In the genomic region with DNA sequence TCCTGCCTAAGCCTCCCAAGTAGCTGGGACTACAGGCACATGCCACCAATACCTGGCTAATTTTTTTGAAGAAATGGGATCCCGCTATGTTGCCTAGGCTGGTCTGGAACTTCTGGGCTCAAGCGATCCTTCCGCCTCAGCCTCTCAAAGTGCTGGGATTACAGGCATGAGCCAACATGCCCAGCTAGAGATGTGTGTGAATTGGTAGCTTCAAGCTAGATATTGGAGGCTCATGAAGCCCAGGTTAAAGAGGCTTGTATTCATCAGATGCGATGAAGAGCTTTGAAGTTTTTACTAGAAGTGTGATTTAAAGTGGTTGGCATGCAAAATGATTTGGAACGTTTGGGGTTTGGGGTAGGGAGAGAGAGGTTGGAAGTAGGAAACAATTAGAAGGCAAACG, we compare ENCODE assay signal across 10 cellular contexts. TPM values are rescaled to one million over a fixed set of nuclear protein-coding genes. Genes with fewer than 3 reads are reported as not detected.
DNase-seq lines count a peak whose midpoint lies in the region; ATAC-seq and TF ChIP-seq lines count a peak whose summit lies in the region.
"Had no signal": no experiment of that assay in that cellular context is flagged by ENCODE, and none has a peak within 500 bp of the region (broad histone marks: within the 10 kb centered on the region; RNA-seq: fewer than 3 reads in every experiment).

No MANE protein-coding gene starts in this region.

- no peak for TF ChIP-seq POLR2A in upper lobe of left lung (IDR thresholded peaks at IDR 0.05)

- H3K4me3 Mint-ChIP-seq in CD14-positive monocyte, result peak overlapping the region in 1 of 2 donors; percentile 63
- H3K4me3 Mint-ChIP-seq in HFFc6, result peak overlapping the region; percentile 63
- peak overlapping the region; percentile 1 for H3K4me3 Mint-ChIP-seq in activated naive CD8-positive, alpha-beta T cell treated with anti-CD3 and anti-CD28 coated beads for 36 hours
- no peak overlapping the region for H3K4me3 Mint-ChIP-seq in natural killer cell treated with Interleukin-12 subunit alpha and Interleukin-12 subunit beta and Interleukin-15 and Interleukin-18, amount 100 ng/mL, for 72 hours

- H3K27me3 ChIP-seq in upper lobe of left lung, result no peaks in the 10 kb centered on the region

- H3K27me3 Mint-ChIP-seq in CD14-positive monocyte (ENCODE audit: low read depth in 3 of 3), result no peaks in the 10 kb centered on the region
- H3K27me3 Mint-ChIP-seq in HFFc6 (ENCODE audit: insufficient read depth), result peaks cover 2% of the 10 kb centered on the region; the same call in 1 of the 2 replicates
- no peaks in the 10 kb centered on the region for H3K27me3 Mint-ChIP-seq in activated naive CD8-positive, alpha-beta T cell treated with anti-CD3 and anti-CD28 coated beads for 36 hours
- no peaks in the 10 kb centered on the region for H3K27me3 Mint-ChIP-seq in natural killer cell treated with Interleukin-12 subunit alpha and Interleukin-12 subunit beta and Interleukin-15 and Interleukin-18, amount 100 ng/mL, for 72 hours

- DNase-seq in CD14-positive monocyte (ENCODE audit: low spot score) (no peak), HFFc6 (no peak), GM20000 (ENCODE audit: low spot score) (no peak), upper lobe of left lung (no peak), ureter (ENCODE audit: low spot score) (no peak)
- DNase-seq in activated naive CD8-positive, alpha-beta T cell treated with anti-CD3 and anti-CD28 coated beads for 36 hours, result no peak
- DNase-seq in natural killer cell treated with Interleukin-12 subunit alpha and Interleukin-12 subunit beta and Interleukin-15 and Interleukin-18, amount 100 ng/mL, for 72 hours (ENCODE audit: low spot score), result no peak
- DNase-seq: activated CD4-positive, alpha-beta T cell treated with anti-CD3 and anti-CD28 coated beads for 48 hours; anterior cingulate cortex; SHP77 treated with DMSO at 0.1 percent for 48 hours had no signal

- TF ChIP-seq EP300 in upper lobe of left lung (IDR thresholded peaks at IDR 0.05), result no peak

- no peaks in the 10 kb centered on the region for H3K9me3 ChIP-seq in upper lobe of left lung

- H3K27ac Mint-ChIP-seq in CD14-positive monocyte (peak overlapping the region; percentile 22 to 90 (median 82)), HFFc6 (peak overlapping the region; percentile 89)
- H3K27ac Mint-ChIP-seq in activated naive CD8-positive, alpha-beta T cell treated with anti-CD3 and anti-CD28 coated beads for 36 hours, result peak overlapping the region; percentile 64
- peak overlapping the region; percentile 23 to 72 for H3K27ac Mint-ChIP-seq in natural killer cell treated with Interleukin-12 subunit alpha and Interleukin-12 subunit beta and Interleukin-15 and Interleukin-18, amount 100 ng/mL, for 72 hours

- H3K36me3 ChIP-seq in upper lobe of left lung, result no peaks in the 10 kb centered on the region

- H3K36me3 Mint-ChIP-seq in CD14-positive monocyte (peaks cover 0 to under 1% of the 10 kb centered on the region in 2 donors), HFFc6 (ENCODE audit: low read depth) (peaks cover 15% of the 10 kb centered on the region)
- no peaks in the 10 kb centered on the region for H3K36me3 Mint-ChIP-seq in activated naive CD8-positive, alpha-beta T cell treated with anti-CD3 and anti-CD28 coated beads for 36 hours
- no peaks in the 10 kb centered on the region for H3K36me3 Mint-ChIP-seq in natural killer cell treated with Interleukin-12 subunit alpha and Interleukin-12 subunit beta and Interleukin-15 and Interleukin-18, amount 100 ng/mL, for 72 hours

- H3K4me1 Mint-ChIP-seq in CD14-positive monocyte (peaks cover 51% of the 10 kb centered on the region), HFFc6 (ENCODE audit: low read depth) (peaks cover 90% of the 10 kb centered on the region)
- peaks cover 62% of the 10 kb centered on the region for H3K4me1 Mint-ChIP-seq in activated naive CD8-positive, alpha-beta T cell treated with anti-CD3 and anti-CD28 coated beads for 36 hours
- H3K4me1 Mint-ChIP-seq in natural killer cell treated with Interleukin-12 subunit alpha and Interleukin-12 subunit beta and Interleukin-15 and Interleukin-18, amount 100 ng/mL, for 72 hours (ENCODE audit: low read depth in 2 of 2), result peaks cover 45 to 64% of the 10 kb centered on the region in 2 donors

- peaks cover 33 to 63% (median 47%) of the 10 kb centered on the region in 4 donors for H3K4me1 ChIP-seq in upper lobe of left lung

- peak overlapping the region in 1 of 4 donors; percentile 35 for H3K27ac ChIP-seq in upper lobe of left lung

- no peak for ATAC-seq in natural killer cell treated with Interleukin-12 subunit alpha and Interleukin-12 subunit beta and Interleukin-15 and Interleukin-18, amount 100 ng/mL, for 72 hours
- no peak for ATAC-seq in upper lobe of left lung (ENCODE audit: low FRiP score in 2 of 2)

- H3K4me3 ChIP-seq in upper lobe of left lung, result no peak overlapping the region

- no peak for TF ChIP-seq CTCF in CD14-positive monocyte (IDR thresholded peaks at IDR 0.05)
- no peak for TF ChIP-seq CTCF in HFFc6 (IDR thresholded peaks at IDR 0.05)
- TF ChIP-seq CTCF in GM20000 (IDR thresholded peaks at IDR 0.05; ENCODE audit: extremely low read depth, missing control alignments), result no peak
- no peak for TF ChIP-seq CTCF in upper lobe of left lung (IDR thresholded peaks at IDR 0.05)

- intact Hi-C loops in CD14-positive monocyte (cut with micrococcal nuclease), result loop anchor here in 1 of 2 donors (10.0 kb wide), 1 partner anchor 462 kb away; the partner anchor contains the start of gene HORMAD2

- H3K9me3 Mint-ChIP-seq in CD14-positive monocyte (no peaks in the 10 kb centered on the region), HFFc6 (no peaks in the 10 kb centered on the region)
- H3K9me3 Mint-ChIP-seq in activated naive CD8-positive, alpha-beta T cell treated with anti-CD3 and anti-CD28 coated beads for 36 hours, result no peaks in the 10 kb centered on the region
- H3K9me3 Mint-ChIP-seq in natural killer cell treated with Interleukin-12 subunit alpha and Interleukin-12 subunit beta and Interleukin-15 and Interleukin-18, amount 100 ng/mL, for 72 hours, result no peaks in the 10 kb centered on the region

- 77 to 79% methylated on average over 6 of the region's 6 CpGs for WGBS in upper lobe of left lung, 2 donors

RNA-seq across cellular contexts. Expression of gene NF2, which starts 19.6 kb away (rescaled TPM):
- polyA plus RNA-seq in CD14-positive monocyte, result 10 to 100 TPM in 1 of 2 donors, 1 to 10 TPM in 1; 7.7 to 15.5 TPM
- 100 to 1,000 TPM; 161 to 184 (median 176) TPM for total RNA-seq in HFFc6 (2021; fragmentation: NEBNext Ultra II Directional; extraction: Animal tissue kit (Norgen Biotek cat#: 25700))
- total RNA-seq in activated naive CD8-positive, alpha-beta T cell treated with anti-CD3 and anti-CD28 coated beads for 36 hours, result 10 to 100 TPM; 45.8 to 49.4 TPM
- 10 to 100 TPM; 58.2 to 70.9 TPM for total RNA-seq in natural killer cell treated with Interleukin-12 subunit alpha and Interleukin-12 subunit beta and Interleukin-15 and Interleukin-18, amount 100 ng/mL, for 72 hours
- total RNA-seq in upper lobe of left lung (10 to 100 TPM; 31.2 to 43.8 (median 41.3) TPM), ureter (45.0 TPM)

RNA-seq across cellular contexts. Expression of gene NIPSNAP1, which starts 42.1 kb away (rescaled TPM):
- 10 to 100 TPM in 1 of 2 donors, 1 to 10 TPM in 1; 9.9 to 10.4 TPM for polyA plus RNA-seq in CD14-positive monocyte
- 10 to 100 TPM; 51.5 to 77.5 (median 70.4) TPM for total RNA-seq in HFFc6 (2021; fragmentation: NEBNext Ultra II Directional; extraction: Animal tissue kit (Norgen Biotek cat#: 25700))
- 10 to 100 TPM; 50.7 to 52.8 TPM for total RNA-seq in activated naive CD8-positive, alpha-beta T cell treated with anti-CD3 and anti-CD28 coated beads for 36 hours
- 10 to 100 TPM; 20.3 to 21.4 TPM for total RNA-seq in natural killer cell treated with Interleukin-12 subunit alpha and Interleukin-12 subunit beta and Interleukin-15 and Interleukin-18, amount 100 ng/mL, for 72 hours
- total RNA-seq in upper lobe of left lung (10 to 100 TPM; 16.8 to 32.8 (median 21.8) TPM), ureter (67.8 TPM)
